In the genomic region with DNA sequence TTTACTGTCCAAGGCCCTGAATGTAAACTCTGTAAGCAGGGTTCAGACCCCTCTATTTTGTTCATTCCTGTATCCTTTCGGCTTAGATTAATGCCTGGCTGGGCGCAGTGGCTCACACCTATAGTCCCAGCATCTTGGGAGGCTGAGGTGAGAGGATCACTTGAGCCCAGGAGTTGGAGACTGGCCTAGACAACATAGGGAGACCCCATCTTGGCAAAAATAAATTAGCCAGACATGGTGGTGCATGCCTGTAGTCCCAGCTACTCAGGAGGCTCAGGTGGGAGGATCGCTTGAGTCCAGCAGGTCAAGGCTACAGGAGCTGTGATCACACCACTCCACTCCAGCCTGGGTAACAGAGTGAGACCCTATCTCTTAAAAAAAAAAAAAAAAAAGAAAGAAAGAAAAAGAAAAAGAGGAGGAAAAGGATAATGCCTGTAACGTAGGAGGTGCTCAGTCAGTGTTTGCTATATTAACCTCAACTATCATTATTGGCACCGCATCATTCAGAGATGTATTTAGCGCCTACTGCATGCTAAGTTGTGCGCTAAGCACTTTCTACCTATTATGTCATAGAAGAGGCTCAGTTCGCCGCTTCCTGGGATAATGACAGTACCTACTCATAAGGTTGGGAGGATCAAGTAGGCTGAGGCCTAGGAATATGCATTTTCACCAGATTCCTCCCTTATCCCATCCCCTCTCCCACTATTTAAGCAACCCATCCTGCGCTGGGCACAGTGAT, we compare ENCODE assay signal across 16 cellular contexts. TPM values are rescaled to one million over a fixed set of nuclear protein-coding genes. Genes with fewer than 3 reads are reported as not detected.
A peak's percentile ranks its signal among the peaks of the same experiment; 100 is the strongest.
DNase-seq lines count a peak whose midpoint lies in the region; ATAC-seq, FAIRE-seq and TF ChIP-seq lines count a peak whose summit lies in the region.
"Had no signal": no experiment of that assay in that cellular context is flagged by ENCODE, and none has a peak within 500 bp of the region (broad histone marks: within the 10 kb centered on the region; RNA-seq: fewer than 3 reads in every experiment).

No MANE protein-coding gene starts in this region.

- TF ChIP-seq EP300 in SK-N-SH (IDR thresholded peaks at IDR 0.05; ENCODE audit: borderline replicate concordance in 1 of 2, low read depth in 1 of 2, low read length in 1 of 2): no peak

- no peaks in the 10 kb centered on the region for H3K36me3 ChIP-seq in CD4-positive, CD25-positive, alpha-beta regulatory T cell (ENCODE audit: control insufficient read depth, insufficient read depth, low read length)
- no peaks in the 10 kb centered on the region for H3K36me3 ChIP-seq in HEK293 (ENCODE audit: control insufficient read depth in 2 of 2, insufficient read depth in 1 of 2, low read length in 2 of 2)
- no peaks in the 10 kb centered on the region for H3K36me3 ChIP-seq in astrocyte (ENCODE audit: insufficient read depth, low read length)
- H3K36me3 ChIP-seq in SK-N-SH (replicated peaks in 1 of 2; ENCODE audit: control insufficient read depth in 1 of 2, insufficient read depth in 2 of 2, low read length in 1 of 2): peaks cover 3 to 4% of the 10 kb centered on the region in 2 experiments

- no peak for TF ChIP-seq RAD21 in SK-N-SH (IDR thresholded peaks at IDR 0.05; ENCODE audit: low read length)

- H2AFZ ChIP-seq in astrocyte (ENCODE audit: low read depth, low read length) (no peak overlapping the region), SK-N-SH (ENCODE audit: low read depth) (no peak overlapping the region)
- H2AFZ ChIP-seq: PC-9 had no signal

- 95% methylated on average over 10 of the region's 10 CpGs for WGBS in SK-N-SH (ENCODE audit: low lambda C conversion rate)

- peaks cover 29% of the 10 kb centered on the region for H3K79me2 ChIP-seq in astrocyte (ENCODE audit: insufficient read depth, low read length)
- H3K79me2 ChIP-seq in SK-N-SH (ENCODE audit: insufficient read depth): peaks cover 25% of the 10 kb centered on the region

- CTCF ChIA-PET in HEK293 (lab: Yijun Ruan, JAX): no interaction called here
- CTCF ChIA-PET in SK-N-SH (lab: Yijun Ruan, JAX): interaction anchor here (14.4 kb wide), 1 partner anchor 283 kb away, joined by 318 read pairs; no protein-coding TSS in a partner anchor

- peaks cover 13 to 46% (median 27%) of the 10 kb centered on the region in 4 donors for H3K4me1 Mint-ChIP-seq in CD4-positive, CD25-positive, alpha-beta regulatory T cell
- peaks cover 16% of the 10 kb centered on the region for H3K4me1 Mint-ChIP-seq in astrocyte (ENCODE audit: low read depth, unreplicated experiment)

- H3K9me3 ChIP-seq in CD4-positive, CD25-positive, alpha-beta regulatory T cell (ENCODE audit: control insufficient read depth in 2 of 2, low read length in 2 of 2): no peaks in the 10 kb centered on the region
- H3K9me3 ChIP-seq in HEK293 (ENCODE audit: control insufficient read depth, insufficient read depth, low read depth, low read length) (no peaks in the 10 kb centered on the region), astrocyte (ENCODE audit: insufficient read depth, low read depth, low read length) (no peaks in the 10 kb centered on the region), SK-N-SH (no peaks in the 10 kb centered on the region)

- H3K27me3 Mint-ChIP-seq in CD4-positive, CD25-positive, alpha-beta regulatory T cell: no peaks in the 10 kb centered on the region
- H3K27me3 Mint-ChIP-seq in astrocyte (ENCODE audit: low read depth, unreplicated experiment): no peaks in the 10 kb centered on the region

- H3F3A ChIP-seq in SK-N-SH (replicated peaks; ENCODE audit: insufficient read depth): peaks cover 24% of the 10 kb centered on the region

- H3K4me3 ChIP-seq in CD4-positive, CD25-positive, alpha-beta regulatory T cell (ENCODE audit: low read depth, low read length): no peak overlapping the region
- no peak overlapping the region for H3K4me3 ChIP-seq in HEK293 (ENCODE audit: low read depth, low read length)
- H3K4me3 ChIP-seq in astrocyte (ENCODE audit: insufficient read depth, low read depth, low read length): no peak overlapping the region
- no peak overlapping the region for H3K4me3 ChIP-seq in SK-N-SH (ENCODE audit: low read depth in 2 of 2, low read length in 1 of 2)
- H3K4me3 ChIP-seq: PC-9 had no signal

- no peaks in the 10 kb centered on the region for H3K27me3 ChIP-seq in CD4-positive, CD25-positive, alpha-beta regulatory T cell (ENCODE audit: control insufficient read depth, insufficient read depth, low read length)
- H3K27me3 ChIP-seq in astrocyte (ENCODE audit: insufficient read depth, low read length) (no peaks in the 10 kb centered on the region), SK-N-SH (ENCODE audit: insufficient read depth) (no peaks in the 10 kb centered on the region)
- H3K27me3 ChIP-seq: brain microvascular endothelial cell had no signal

- H3K9me3 Mint-ChIP-seq in CD4-positive, CD25-positive, alpha-beta regulatory T cell: no peaks in the 10 kb centered on the region
- H3K9me3 Mint-ChIP-seq in astrocyte (ENCODE audit: unreplicated experiment): no peaks in the 10 kb centered on the region
- H3K9me3 Mint-ChIP-seq: H9 had no signal

- peaks cover 42% of the 10 kb centered on the region for H3K4me1 ChIP-seq in CD4-positive, CD25-positive, alpha-beta regulatory T cell (ENCODE audit: control insufficient read depth, insufficient read depth, low read length, poor library complexity, severe bottlenecking)
- H3K4me1 ChIP-seq in HEK293 (ENCODE audit: control insufficient read depth, insufficient read depth, low read length): no peaks in the 10 kb centered on the region
- peaks cover 32% of the 10 kb centered on the region for H3K4me1 ChIP-seq in astrocyte (ENCODE audit: insufficient read depth, low read length)
- H3K4me1 ChIP-seq in SK-N-SH (ENCODE audit: control insufficient read depth in 1 of 2, insufficient read depth in 2 of 2, low read depth in 1 of 2, low read length in 1 of 2): peaks cover 9 to 11% of the 10 kb centered on the region in 2 experiments; a peak in 3 of 4 replicates

- H3K27ac ChIP-seq in CD4-positive, CD25-positive, alpha-beta regulatory T cell (ENCODE audit: insufficient read depth, low read length, poor library complexity, severe bottlenecking): no peak overlapping the region
- no peak overlapping the region for H3K27ac ChIP-seq in HEK293 (ENCODE audit: extremely low read depth, low read depth, low read length)
- no peak overlapping the region for H3K27ac ChIP-seq in astrocyte (ENCODE audit: low read depth, low read length)
- no peak overlapping the region for H3K27ac ChIP-seq in SK-N-SH (ENCODE audit: low read depth in 2 of 2, low read length in 1 of 2)
- H3K27ac ChIP-seq: brain microvascular endothelial cell, PC-9 had no signal

- no peak overlapping the region for H3K4me2 ChIP-seq in astrocyte (ENCODE audit: low read length)
- no peak overlapping the region for H3K4me2 ChIP-seq in SK-N-SH
- H3K4me2 ChIP-seq: PC-9 had no signal

- H4K20me1 ChIP-seq in astrocyte (ENCODE audit: insufficient read depth, low read length) (peaks cover 47% of the 10 kb centered on the region), SK-N-SH (ENCODE audit: insufficient read depth) (peaks cover 32% of the 10 kb centered on the region)

- POLR2A ChIA-PET in HEK293 (lab: Yijun Ruan, JAX) (interaction anchor here (0.6 kb wide), 1 partner anchor 142 kb away, joined by 4 read pairs; no protein-coding TSS in a partner anchor), SK-N-SH (lab: Yijun Ruan, JAX) (no interaction called here)

- H3K36me3 Mint-ChIP-seq in CD4-positive, CD25-positive, alpha-beta regulatory T cell: peaks cover 15% of the 10 kb centered on the region
- H3K36me3 Mint-ChIP-seq in astrocyte (ENCODE audit: low read depth, unreplicated experiment): peaks cover 2% of the 10 kb centered on the region

- no peaks in the 10 kb centered on the region for H3K9me2 ChIP-seq in SK-N-SH

- TF ChIP-seq CTCF in HEK293 (tag by site-specific recombination; IDR thresholded peaks at IDR 0.05) (no peak), astrocyte (IDR thresholded peaks at IDR 0.05; ENCODE audit: insufficient read depth, low read depth, low read length) (no peak), SK-N-SH (IDR thresholded peaks at IDR 0.05) (no peak)

- no peak for ATAC-seq in CD4-positive, CD25-positive, alpha-beta regulatory T cell (ENCODE audit: low read depth in 2 of 2)

- DNase-seq in CD4-positive, CD25-positive, alpha-beta regulatory T cell: peak in 1 of 3 donors; percentile 57
- DNase-seq in astrocyte (ENCODE audit: low read depth) (no peak), COR-L47 (lab: John Stamatoyannopoulos, UW) (no peak), SK-N-SH (no peak)
- DNase-seq in activated effector memory CD4-positive, alpha-beta T cell treated with anti-CD3 and anti-CD28 coated beads, Interleukin-2, amount 50 U/mL, for 16 hours: no peak
- DNase-seq: brain microvascular endothelial cell, C1 segment of cervical spinal cord, NCI-H226 had no signal

- FAIRE-seq in astrocyte (lab: Jason Lieb, UNC): no peak
- FAIRE-seq: endometrium, GM18507 had no signal

- H3K9ac ChIP-seq in astrocyte (ENCODE audit: low read length): no peak overlapping the region
- no peak overlapping the region for H3K9ac ChIP-seq in SK-N-SH

- H3K4me3 Mint-ChIP-seq in CD4-positive, CD25-positive, alpha-beta regulatory T cell: peak overlapping the region in 2 of 4 donors; percentile 75 to 86
- H3K4me3 Mint-ChIP-seq in astrocyte (ENCODE audit: unreplicated experiment): no peak overlapping the region

- H3K27ac Mint-ChIP-seq in CD4-positive, CD25-positive, alpha-beta regulatory T cell: peak overlapping the region; percentile 29 to 96 (median 94)
- H3K27ac Mint-ChIP-seq in astrocyte (ENCODE audit: unreplicated experiment): peak overlapping the region; percentile 9

RNA-seq across cellular contexts. Expression of gene SOCS1, which starts 5.0 kb away (rescaled TPM):
- total RNA-seq in CD4-positive, CD25-positive, alpha-beta regulatory T cell: 91.5 TPM
- 10 to 100 TPM in 2 of 4 donors, 1 to 10 TPM in 2; 8.6 to 15.2 (median 9.7) TPM for polyA plus RNA-seq in CD4-positive, CD25-positive, alpha-beta regulatory T cell
- total RNA-seq in astrocyte: 16.0 and 20.2 TPM in 2 replicates
- polyA plus RNA-seq in SK-N-SH (2012; rRNA removed): 6.3 and 8.6 TPM in 2 replicates
- 4.7 and 6.1 TPM in 2 replicates for polyA plus RNA-seq in SK-N-SH (2012; cell fraction: cytosol; rRNA removed)
- 28.4 and 39.6 TPM in 2 replicates for polyA plus RNA-seq in SK-N-SH (2012; cell fraction: nucleus; rRNA removed)

RNA-seq across cellular contexts. Expression of gene TNP2, which starts 18.2 kb away (rescaled TPM):
- not detected for total RNA-seq in CD4-positive, CD25-positive, alpha-beta regulatory T cell
- not detected for polyA plus RNA-seq in CD4-positive, CD25-positive, alpha-beta regulatory T cell
- total RNA-seq in astrocyte: not detected in 2 replicates
- polyA plus RNA-seq in SK-N-SH (2012; rRNA removed): not detected in 2 replicates
- not detected in 2 replicates for polyA plus RNA-seq in SK-N-SH (2012; cell fraction: cytosol; rRNA removed)
- polyA plus RNA-seq in SK-N-SH (2012; cell fraction: nucleus; rRNA removed): not detected in 2 replicates
- total RNA-seq: G401; H9; PC-9; subcutaneous adipose tissue; T-helper 2 cell treated with Interferon-gamma antibody and Interleukin-4, amounts not matched to agents 100 ng/mL and 5 ng/mL, for 36 hours had no signal

RNA-seq across cellular contexts. Expression of gene PRM3, which starts 22.5 kb away (rescaled TPM):
- not detected for total RNA-seq in CD4-positive, CD25-positive, alpha-beta regulatory T cell
- polyA plus RNA-seq in CD4-positive, CD25-positive, alpha-beta regulatory T cell: not detected
- not detected in 2 replicates for total RNA-seq in astrocyte
- polyA plus RNA-seq in SK-N-SH (2012; rRNA removed): not detected in 2 replicates
- polyA plus RNA-seq in SK-N-SH (2012; cell fraction: cytosol; rRNA removed): not detected in 2 replicates
- not detected in 2 replicates for polyA plus RNA-seq in SK-N-SH (2012; cell fraction: nucleus; rRNA removed)
- total RNA-seq: G401; H9; PC-9; subcutaneous adipose tissue; T-helper 2 cell treated with Interferon-gamma antibody and Interleukin-4, amounts not matched to agents 100 ng/mL and 5 ng/mL, for 36 hours had no signal

RNA-seq across cellular contexts. Expression of gene PRM2, which starts 25.3 kb away (rescaled TPM):
- not detected for total RNA-seq in CD4-positive, CD25-positive, alpha-beta regulatory T cell
- polyA plus RNA-seq in CD4-positive, CD25-positive, alpha-beta regulatory T cell: not detected
- not detected in 2 replicates for total RNA-seq in astrocyte
- not detected in 2 replicates for polyA plus RNA-seq in SK-N-SH (2012; rRNA removed)
- not detected in 2 replicates for polyA plus RNA-seq in SK-N-SH (2012; cell fraction: cytosol; rRNA removed)
- polyA plus RNA-seq in SK-N-SH (2012; cell fraction: nucleus; rRNA removed): not detected in 2 replicates
- total RNA-seq: G401; H9; PC-9; subcutaneous adipose tissue; T-helper 2 cell treated with Interferon-gamma antibody and Interleukin-4, amounts not matched to agents 100 ng/mL and 5 ng/mL, for 36 hours had no signal

RNA-seq across cellular contexts. Expression of gene PRM1, which starts 30.2 kb away (rescaled TPM):
- not detected for total RNA-seq in CD4-positive, CD25-positive, alpha-beta regulatory T cell
- not detected for polyA plus RNA-seq in CD4-positive, CD25-positive, alpha-beta regulatory T cell
- total RNA-seq in astrocyte: not detected in 2 replicates
- not detected in 2 replicates for polyA plus RNA-seq in SK-N-SH (2012; rRNA removed)
- polyA plus RNA-seq in SK-N-SH (2012; cell fraction: cytosol; rRNA removed): not detected in 2 replicates
- polyA plus RNA-seq in SK-N-SH (2012; cell fraction: nucleus; rRNA removed): not detected in 2 replicates
- total RNA-seq: G401; H9; PC-9; subcutaneous adipose tissue; T-helper 2 cell treated with Interferon-gamma antibody and Interleukin-4, amounts not matched to agents 100 ng/mL and 5 ng/mL, for 36 hours had no signal
